In genomic region chr7:23105644-23106490, GRCh38 we compare ENCODE assay signal across 9 cellular contexts.
A peak's percentile ranks its signal among the peaks of the same experiment; 100 is the strongest.
DNase-seq lines count a peak whose midpoint lies in the region; ATAC-seq, FAIRE-seq and TF ChIP-seq lines count a peak whose summit lies in the region.
"Had no signal": no experiment of that assay in that cellular context is flagged by ENCODE, and none has a peak within 500 bp of the region (broad histone marks: within the 10 kb centered on the region; RNA-seq: fewer than 3 reads in every experiment).

Gene KLHL7 (plus strand): TSS chr7:23105785. CDS start chr7:23106027, 242 bp downstream.

- peak; percentile 69 for DNase-seq in AG09319 (ENCODE audit: extremely low read depth, low read depth)
- DNase-seq in NCI-H446 (lab: John Stamatoyannopoulos, UW): peak; percentile 82 to 93
- DNase-seq in cerebellar cortex (ENCODE audit: low spot score): peak; percentile 95
- DNase-seq in stimulated activated CD4-positive, alpha-beta T cell treated with anti-CD3 and anti-CD28 coated beads, Interleukin-12 subunit alpha, Interleukin-12 subunit beta, amount 100 ng/mL, for 48 hours (ENCODE audit: low read depth in 2 of 3, low spot score in 1 of 3): peak; percentile 92 to 96 (median 93)

- peak; percentile 98 for ATAC-seq in GM19025 (IDR thresholded peaks at IDR 0.05; ENCODE audit: low read depth, unreplicated experiment)
- peak; percentile 96 for ATAC-seq in HG03342 (IDR thresholded peaks at IDR 0.05; ENCODE audit: unreplicated experiment)
- peak; percentile 98 for ATAC-seq in activated CD4-positive, CD25-positive, alpha-beta regulatory T cell treated with anti-CD3 and anti-CD28 coated beads, Interleukin-2, amount 50 U/mL, for 24 hours

- peak; percentile 5 for FAIRE-seq in islet of Langerhans (lab: Jason Lieb, UNC)
- FAIRE-seq: TTC549 had no signal

- peak; percentile 11 for TF ChIP-seq CTCF in AG09319 (IDR thresholded peaks at IDR 0.05; ENCODE audit: low read depth, low read length)

Comparison
In these comparisons a context has a peak if more than half of its experiments do, and no peak if none do; other contexts are left out.
1. Peak in every context shown above with its lines: DNase-seq and ATAC-seq.